Comparison of ENCODE assay signal across 8 cellular contexts in genomic region chr11:107598225-107599139, GRCh38. TPM values are rescaled to one million over a fixed set of nuclear protein-coding genes. Genes with fewer than 3 reads are reported as not detected.
DNase-seq lines count a peak whose midpoint lies in the region; ATAC-seq, FAIRE-seq and TF ChIP-seq lines count a peak whose summit lies in the region.

No MANE protein-coding gene starts in this region.

- no peaks in the 10 kb centered on the region for H3K9me3 Mint-ChIP-seq in activated CD4-positive, alpha-beta T cell treated with anti-CD3 and anti-CD28 coated beads, Interleukin-2, amount 10 ng/mL, durations not matched to agents 24 days and 14 days

- H3K27ac Mint-ChIP-seq in activated CD4-positive, alpha-beta T cell treated with anti-CD3 and anti-CD28 coated beads, Interleukin-2, amount 10 ng/mL, durations not matched to agents 24 days and 14 days = no peak overlapping the region

- no peak for TF ChIP-seq POLR2A in H54 (IDR thresholded peaks at IDR 0.05; ENCODE audit: low read depth, low read length)

- ATAC-seq in HG03460 (IDR thresholded peaks at IDR 0.05; ENCODE audit: unreplicated experiment) = no peak

- H3K4me1 Mint-ChIP-seq in activated CD4-positive, alpha-beta T cell treated with anti-CD3 and anti-CD28 coated beads, Interleukin-2, amount 10 ng/mL, durations not matched to agents 24 days and 14 days = no peaks in the 10 kb centered on the region

- H3K4me3 Mint-ChIP-seq in activated CD4-positive, alpha-beta T cell treated with anti-CD3 and anti-CD28 coated beads, Interleukin-2, amount 10 ng/mL, durations not matched to agents 24 days and 14 days = no peak overlapping the region

- no peaks in the 10 kb centered on the region for H3K36me3 Mint-ChIP-seq in activated CD4-positive, alpha-beta T cell treated with anti-CD3 and anti-CD28 coated beads, Interleukin-2, amount 10 ng/mL, durations not matched to agents 24 days and 14 days (ENCODE audit: low read depth)

- FAIRE-seq in H54 (lab: Jason Lieb, UNC) = no peak

- intact Hi-C loops in activated CD4-positive, alpha-beta T cell treated with anti-CD3 and anti-CD28 coated beads, Interleukin-2, amount 10 ng/mL, durations not matched to agents 24 days and 14 days (cut with micrococcal nuclease) = no loop called here

- H3K4me3 ChIP-seq in foreskin fibroblast (ENCODE audit: low read depth in 1 of 2, low read length in 2 of 2) = no peak overlapping the region

- H3K27me3 Mint-ChIP-seq in activated CD4-positive, alpha-beta T cell treated with anti-CD3 and anti-CD28 coated beads, Interleukin-2, amount 10 ng/mL, durations not matched to agents 24 days and 14 days = peaks cover 54% of the 10 kb centered on the region

- TF ChIP-seq CTCF in foreskin fibroblast (IDR thresholded peaks at IDR 0.05; ENCODE audit: low read depth, low read length) = peak; percentile 36

- DNase-seq in activated CD4-positive, alpha-beta T cell treated with anti-CD3 and anti-CD28 coated beads for 48 hours = peak; percentile 27
- no peak for DNase-seq in activated CD4-positive, alpha-beta T cell treated with anti-CD3 and anti-CD28 coated beads, Interleukin-2, amount 10 ng/mL, durations not matched to agents 24 days and 14 days
- DNase-seq in H54 (ENCODE audit: insufficient read length, low spot score) (peak; percentile 23), NCI-H69 (lab: John Stamatoyannopoulos, UW) (peak; percentile 59), foreskin fibroblast (peak in 1 of 2 donors; percentile 16), cortex of kidney (lab: John Stamatoyannopoulos, UW) (no peak)
- no peak for DNase-seq in stimulated activated CD4-positive, alpha-beta T cell treated with anti-CD3 and anti-CD28 coated beads, Interleukin-4, amount 100 ng/mL, for 24 hours

RNA-seq across cellular contexts. Expression of gene ELMOD1, which starts 7.5 kb away (rescaled TPM):
- not detected in 2 replicates for total RNA-seq in activated CD4-positive, alpha-beta T cell treated with anti-CD3 and anti-CD28 coated beads, Interleukin-2, amount 10 ng/mL, durations not matched to agents 24 days and 14 days

RNA-seq across cellular contexts. Expression of gene ALKBH8, which starts 32.9 kb away (rescaled TPM):
- 13.3 and 15.0 TPM in 2 replicates for total RNA-seq in activated CD4-positive, alpha-beta T cell treated with anti-CD3 and anti-CD28 coated beads, Interleukin-2, amount 10 ng/mL, durations not matched to agents 24 days and 14 days

Comparison
In these comparisons a context has a peak if more than half of its experiments do, and no peak if none do; other contexts are left out.
1. DNase-seq: peak in activated CD4-positive, alpha-beta T cell treated with anti-CD3 and anti-CD28 coated beads for 48 hours (single experiment), H54 (single experiment) and NCI-H69 (single experiment); none in activated CD4-positive, alpha-beta T cell treated with anti-CD3 and anti-CD28 coated beads, Interleukin-2, amount 10 ng/mL, durations not matched to agents 24 days and 14 days (single experiment), cortex of kidney (single experiment) and stimulated activated CD4-positive, alpha-beta T cell treated with anti-CD3 and anti-CD28 coated beads, Interleukin-4, amount 100 ng/mL, for 24 hours (single experiment).